In genomic region chr11:106695506-106695905, GRCh38 we compare ENCODE assay signal across 1 cellular context.
TF ChIP-seq lines count a peak whose summit lies in the region.

No MANE protein-coding gene starts in this region.

TF ChIP-seq in IMR-90, 13 proteins besides CTCF, POLR2A, EP300 and RAD21 (continued from another document):
- peak; percentile 37; the same call in 1 of the 2 replicates for TF ChIP-seq FOS (IDR thresholded peaks at IDR 0.05; ENCODE audit: low read depth, low read length)
- no peak for TF ChIP-seq USF2 (IDR thresholded peaks at IDR 0.05; ENCODE audit: low read depth, low read length)
- TF ChIP-seq CHD1 (IDR thresholded peaks at IDR 0.05; ENCODE audit: low read depth, low read length) = no peak
- peak; percentile 47; the same call in 1 of the 2 replicates for TF ChIP-seq CEBPB (IDR thresholded peaks at IDR 0.05; ENCODE audit: low read depth, low read length)
- TF ChIP-seq BHLHE40 (IDR thresholded peaks at IDR 0.05; ENCODE audit: low read depth, low read length) = no peak
- no peak for TF ChIP-seq NFE2L2 (IDR thresholded peaks at IDR 0.05; ENCODE audit: low read depth, low read length)
